ENCODE assay signal across 17 cellular contexts in the genomic region with DNA sequence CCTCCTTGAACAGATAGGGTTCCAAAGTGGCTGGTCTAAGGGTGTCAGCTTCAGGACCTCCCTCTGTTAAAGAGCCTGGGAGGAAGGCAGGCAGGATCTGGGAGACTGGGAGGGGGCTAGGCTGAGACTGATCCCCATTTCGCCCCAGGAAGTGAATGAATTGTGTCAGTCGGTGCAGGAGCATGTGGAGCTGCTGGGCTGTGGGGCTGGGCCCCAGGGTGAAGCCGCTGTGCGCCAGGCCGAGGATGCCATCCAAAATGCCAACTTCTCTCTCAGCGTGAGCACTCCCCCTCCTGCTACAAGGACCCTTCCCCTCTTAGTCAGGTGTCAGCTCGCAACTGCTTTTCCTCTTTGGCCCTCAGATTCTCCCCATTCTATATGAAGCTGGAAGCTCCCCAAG. TPM values are rescaled to one million over a fixed set of nuclear protein-coding genes. Genes with fewer than 3 reads are reported as not detected.
DNase-seq lines count a peak whose midpoint lies in the region; ATAC-seq and TF ChIP-seq lines count a peak whose summit lies in the region.
"Had no signal": no experiment of that assay in that cellular context is flagged by ENCODE, and none has a peak within 500 bp of the region (broad histone marks: within the 10 kb centered on the region; RNA-seq: fewer than 3 reads in every experiment).

No MANE protein-coding gene starts in this region.

- no peak overlapping the region for H3K27ac ChIP-seq in CD4-positive, alpha-beta memory T cell (ENCODE audit: low read depth, low read length)

- no peak overlapping the region for H3K4me3 ChIP-seq in CD4-positive, alpha-beta memory T cell (ENCODE audit: low read length in 2 of 2)
- H3K4me3 ChIP-seq: K562 had no signal

- no peak for TF ChIP-seq CTCF in neural crest cell (conservative IDR thresholded peaks at IDR 0.05)

- peaks cover 7 to 26% (median 16%) of the 10 kb centered on the region in 4 donors for H3K4me1 Mint-ChIP-seq in CD4-positive, alpha-beta memory T cell
- H3K4me1 Mint-ChIP-seq in central memory CD8-positive, alpha-beta T cell = peaks cover 24% of the 10 kb centered on the region
- H3K4me1 Mint-ChIP-seq in neural crest cell = peaks cover 22% of the 10 kb centered on the region

- POLR2A ChIA-PET in CD4-positive, alpha-beta memory T cell (lab: Charles Lee; ENCODE audit: partially characterized antibody) = interaction anchor here (1.6 to 9.5 kb wide), 2 partner anchors 8 to 105 kb away, joined by 3 to 164 read pairs; a partner anchor contains a TSS

- H3K27me3 Mint-ChIP-seq in CD4-positive, alpha-beta memory T cell = no peaks in the 10 kb centered on the region
- H3K27me3 Mint-ChIP-seq in central memory CD8-positive, alpha-beta T cell = no peaks in the 10 kb centered on the region
- peaks cover 62% of the 10 kb centered on the region for H3K27me3 Mint-ChIP-seq in neural crest cell (ENCODE audit: low read depth)
- H3K27me3 Mint-ChIP-seq: B cell; CD4-positive, CD25-positive, alpha-beta regulatory T cell had no signal

- peaks cover 26 to 54% of the 10 kb centered on the region in 2 donors for H3K36me3 Mint-ChIP-seq in CD4-positive, alpha-beta memory T cell
- H3K36me3 Mint-ChIP-seq in central memory CD8-positive, alpha-beta T cell (ENCODE audit: insufficient read depth) = peaks cover 22% of the 10 kb centered on the region
- no peaks in the 10 kb centered on the region for H3K36me3 Mint-ChIP-seq in neural crest cell (ENCODE audit: low read depth)

- H3K27me3 ChIP-seq in CD4-positive, alpha-beta memory T cell (ENCODE audit: insufficient read depth, low read length) = no peaks in the 10 kb centered on the region

- H3K27ac Mint-ChIP-seq in CD4-positive, alpha-beta memory T cell = peak overlapping the region in 4 of 7 donors; percentile 2 to 23 (median 9)
- H3K27ac Mint-ChIP-seq in central memory CD8-positive, alpha-beta T cell (ENCODE audit: low read depth) = peak overlapping the region; percentile 32
- no peak overlapping the region for H3K27ac Mint-ChIP-seq in neural crest cell (ENCODE audit: unreplicated experiment)

- ATAC-seq in central memory CD8-positive, alpha-beta T cell (replicated peaks; ENCODE audit: extremely low read depth, poor library complexity, severe bottlenecking) = no peak
- ATAC-seq in GM18867 (IDR thresholded peaks at IDR 0.05; ENCODE audit: unreplicated experiment) = no peak
- ATAC-seq in esophagus mucosa = no peak
- ATAC-seq: K562 had no signal

- in situ Hi-C loops in G401 (cut with HindIII; ENCODE audit: low sequenced_read_pairs) = no loop called here

- no peak overlapping the region for H3K4me3 Mint-ChIP-seq in CD4-positive, alpha-beta memory T cell
- H3K4me3 Mint-ChIP-seq in central memory CD8-positive, alpha-beta T cell = no peak overlapping the region
- H3K4me3 Mint-ChIP-seq in neural crest cell = peak overlapping the region; percentile 88
- H3K4me3 Mint-ChIP-seq: B cell had no signal

- DNase-seq in 8988T (peak; percentile 45), neural crest cell (ENCODE audit: low read depth, low spot score) (no peak), G401 (ENCODE audit: low spot score) (no peak)
- no peak for DNase-seq in CD4-positive, alpha-beta memory T cell
- DNase-seq in central memory CD8-positive, alpha-beta T cell (ENCODE audit: low spot score in 2 of 2) = no peak
- DNase-seq: CD4-positive, CD25-positive, alpha-beta regulatory T cell; HCEC 1CT; NCI-H187; NCI-H446; NCI-H69; NK-92 treated with Interleukin-12 subunit alpha and Interleukin-12 subunit beta, amount 100 ng/mL, for 24 hours; OCI-M1; SHP77 treated with DMSO at 0.1 percent for 48 hours had no signal

- H3K4me1 ChIP-seq in CD4-positive, alpha-beta memory T cell (ENCODE audit: insufficient read depth, low read length) = peaks cover 14% of the 10 kb centered on the region

- H3K36me3 ChIP-seq in CD4-positive, alpha-beta memory T cell (ENCODE audit: insufficient read depth, low read length) = peaks cover 62% of the 10 kb centered on the region

- CTCF ChIA-PET in CD4-positive, alpha-beta memory T cell (lab: Charles Lee; ENCODE audit: partially characterized antibody) = interaction anchor here (15.0 kb wide), 1 partner anchor 104 kb away, joined by 329 read pairs; no protein-coding TSS in a partner anchor

- H3K9me3 Mint-ChIP-seq in CD4-positive, alpha-beta memory T cell = peaks cover 0 to 2% (median 0%) of the 10 kb centered on the region in 8 donors
- H3K9me3 Mint-ChIP-seq in central memory CD8-positive, alpha-beta T cell = no peaks in the 10 kb centered on the region
- no peaks in the 10 kb centered on the region for H3K9me3 Mint-ChIP-seq in neural crest cell
- H3K9me3 Mint-ChIP-seq: CD4-positive, CD25-positive, alpha-beta regulatory T cell had no signal

- H3K9me3 ChIP-seq in CD4-positive, alpha-beta memory T cell (ENCODE audit: control insufficient read depth in 1 of 2, low read length in 2 of 2) = no peaks in the 10 kb centered on the region

- intact Hi-C loops in CD4-positive, alpha-beta memory T cell (cut with micrococcal nuclease) = no loop called here

RNA-seq across cellular contexts. Expression of a gene that starts 6.1 kb away (rescaled TPM):
- total RNA-seq in CD4-positive, alpha-beta memory T cell = 100 to 1,000 TPM; 194 to 195 TPM
- 10 to 100 TPM in 1 of 2 donors, 1 to 10 TPM in 1; 7.5 to 36.3 TPM for polyA plus RNA-seq in CD4-positive, alpha-beta memory T cell
- total RNA-seq in neural crest cell (2.0 and 3.5 TPM in 2 replicates), esophagus mucosa (2.4 TPM)
- 4.1 and 10.7 TPM in 2 replicates for total RNA-seq in G401 (2014; rRNA removed; shearing (Covaris generic))

RNA-seq across cellular contexts. Expression of a gene that starts 9.0 kb away (rescaled TPM):
- 10 to 100 TPM; 49.6 to 50.6 TPM for total RNA-seq in CD4-positive, alpha-beta memory T cell
- 10 to 100 TPM; 33.3 to 48.5 TPM for polyA plus RNA-seq in CD4-positive, alpha-beta memory T cell
- total RNA-seq in neural crest cell (39.3 and 39.8 TPM in 2 replicates), esophagus mucosa (7.8 TPM)
- 27.1 and 33.2 TPM in 2 replicates for total RNA-seq in G401 (2014; rRNA removed; shearing (Covaris generic))

RNA-seq across cellular contexts. Expression of a gene that starts 9.7 kb away (rescaled TPM):
- 1 to 10 TPM; 7.4 to 8.8 TPM for total RNA-seq in CD4-positive, alpha-beta memory T cell
- 10 to 100 TPM; 17.8 to 26.5 TPM for polyA plus RNA-seq in CD4-positive, alpha-beta memory T cell
- 7.5 and 8.3 TPM in 2 replicates for total RNA-seq in neural crest cell
- total RNA-seq in G401 (2014; rRNA removed; shearing (Covaris generic)) = 6.6 and 13.5 TPM in 2 replicates
- 1.8 TPM for total RNA-seq in esophagus mucosa

RNA-seq across cellular contexts. Expression of a gene that starts 15.5 kb away (rescaled TPM):
- total RNA-seq in CD4-positive, alpha-beta memory T cell = 1 to 10 TPM; 6.7 to 7.7 TPM
- 1 to 10 TPM; 1.1 to 2.4 TPM for polyA plus RNA-seq in CD4-positive, alpha-beta memory T cell
- total RNA-seq in neural crest cell (23.3 and 24.5 TPM in 2 replicates), esophagus mucosa (3.8 TPM)
- total RNA-seq in G401 (2014; rRNA removed; shearing (Covaris generic)) = 2.1 and 5.6 TPM in 2 replicates

RNA-seq across cellular contexts. Expression of a gene that starts 15.6 kb away (rescaled TPM):
- total RNA-seq in CD4-positive, alpha-beta memory T cell = 1 to 10 TPM; 2.9 to 3.6 TPM
- polyA plus RNA-seq in CD4-positive, alpha-beta memory T cell = 1 to 10 TPM; 4.1 TPM
- total RNA-seq in neural crest cell (1.7 and 2.0 TPM in 2 replicates), esophagus mucosa (0.84 TPM)
- total RNA-seq in G401 (2014; rRNA removed; shearing (Covaris generic)) = not detected in 2 replicates

Comparison
In these comparisons a context has a peak if more than half of its experiments do, and no peak if none do; other contexts are left out.
1. RNA of a gene that starts 6.1 kb away (total RNA-seq): 194 to 195 TPM in CD4-positive, alpha-beta memory T cell; 4.1 to 10.7 TPM in G401, 2.0 to 3.5 TPM in neural crest cell and 2.4 TPM in esophagus mucosa (single experiment); every median in the first group is over 10 times any median in the second.